1 cellular context compared by ENCODE assay signal in the genomic region with DNA sequence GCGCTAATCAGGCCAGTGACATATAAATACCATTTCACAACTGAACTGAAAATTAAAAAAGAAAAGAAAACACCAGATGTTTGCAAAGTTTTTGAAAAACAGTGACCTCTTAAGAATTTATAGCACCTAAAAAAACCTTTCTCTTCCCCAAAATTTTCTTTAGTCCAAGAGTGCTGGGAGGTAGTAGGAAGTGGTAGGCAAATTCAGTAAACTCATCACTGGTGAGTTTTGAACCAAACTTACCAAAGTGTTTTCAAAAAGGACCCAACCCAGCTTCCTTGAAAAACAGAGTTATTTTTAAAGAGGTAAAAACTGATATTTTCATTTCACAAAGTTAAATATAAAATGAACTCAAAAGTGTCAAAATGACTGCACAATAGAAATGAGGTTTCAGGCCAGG.
TF ChIP-seq lines count a peak whose summit lies in the region.

No MANE protein-coding gene starts in this region.

TF ChIP-seq in GM23338, 12 proteins besides CTCF, POLR2A, EP300 and RAD21 (continued from another document):
- no peak for TF ChIP-seq ZNF462 (CRISPR knock-in tag; IDR thresholded peaks at IDR 0.05)
- TF ChIP-seq EZH2 (IDR thresholded peaks at IDR 0.05; ENCODE audit: low read depth, unreplicated experiment): no peak
